ENCODE assay signal across 29 cellular contexts in genomic region chr15:54026891-54027290, GRCh38. TPM values are rescaled to one million over a fixed set of nuclear protein-coding genes. Genes with fewer than 3 reads are reported as not detected.
"Had no signal": no experiment of that assay in that cellular context is flagged by ENCODE, and none has a peak within 500 bp of the region (broad histone marks: within the 10 kb centered on the region; RNA-seq: fewer than 3 reads in every experiment).

No MANE protein-coding gene starts in this region.

- H3K27me3 Mint-ChIP-seq: naive B cell; progenitor cell of endocrine pancreas; stimulated activated naive B cell treated with anti-CD40 and anti-IgM and Interleukin-4, amounts not matched to agents 10 μg/mL and 1 μg/mL and 100 μg/mL, for 72 hours had no signal

- H3K4me3 ChIP-seq: left lung, lower lobe of right lung, ovary, right atrium auricular region, skin epidermis, stomach, testis, tibial artery, upper lobe of right lung had no signal

- H3K27me3 ChIP-seq: left lung, ovary, right atrium auricular region, stomach, testis, tibial artery, upper lobe of right lung had no signal

- H3K27ac Mint-ChIP-seq: immature natural killer cell; mesothelial cell of epicardium; naive B cell; natural killer cell; nephron progenitor cell; progenitor cell of endocrine pancreas; stimulated activated naive B cell treated with anti-CD40 and anti-IgM and Interleukin-4, amounts not matched to agents 10 μg/mL and 1 μg/mL and 100 μg/mL, for 72 hours had no signal

- DNase-seq: hypothalamus; immature natural killer cell; kidney; left colon; left lung; lower lobe of right lung; mammary epithelial cell; mesenchymal stem cell; naive B cell; natural killer cell; nephron progenitor cell; ovary; stimulated activated CD4-positive, alpha-beta T cell treated with anti-CD3 and anti-CD28 coated beads, Interleukin-12 subunit alpha, Interleukin-12 subunit beta, amount 100 ng/mL, for 4 hours; stimulated activated CD4-positive, alpha-beta T cell treated with anti-CD3 and anti-CD28 coated beads, Interleukin-15, amount 100 ng/mL, for 24 hours; stimulated activated CD4-positive, alpha-beta T cell treated with anti-CD3 and anti-CD28 coated beads, Interleukin-2, amount 100 ng/mL, for 24 hours; stimulated activated CD4-positive, alpha-beta T cell treated with anti-CD3 and anti-CD28 coated beads, Interleukin-4, amount 100 ng/mL, for 1 hour; stimulated activated naive B cell treated with anti-CD40 and anti-IgM and Interleukin-4, amounts not matched to agents 10 μg/mL and 1 μg/mL and 100 μg/mL, for 72 hours; stimulated activated naive CD8-positive, alpha-beta T cell treated with anti-CD3 and anti-CD28 coated beads, Interleukin-15, Interleukin-2, amounts not matched to agents 100 U/mL and 50 U/mL, for 24 hours; stomach; testis; tibial artery; upper lobe of right lung had no signal

- H3K36me3 Mint-ChIP-seq: immature natural killer cell; mesothelial cell of epicardium; naive B cell; natural killer cell; stimulated activated naive B cell treated with anti-CD40 and anti-IgM and Interleukin-4, amounts not matched to agents 10 μg/mL and 1 μg/mL and 100 μg/mL, for 72 hours had no signal

- H3K4me1 ChIP-seq: left lung, lower lobe of right lung, right atrium auricular region, stomach, testis, tibial artery, upper lobe of right lung had no signal

- H3K9me3 ChIP-seq: lower lobe of right lung, ovary, testis, upper lobe of right lung had no signal

- H3K4me3 Mint-ChIP-seq: immature natural killer cell; mesothelial cell of epicardium; naive B cell; natural killer cell; nephron progenitor cell; stimulated activated naive B cell treated with anti-CD40 and anti-IgM and Interleukin-4, amounts not matched to agents 10 μg/mL and 1 μg/mL and 100 μg/mL, for 72 hours had no signal

- H3K27ac ChIP-seq: left lung, lower lobe of right lung, ovary, right atrium auricular region, skin epidermis, stomach, testis, tibial artery, upper lobe of right lung had no signal

- H3K4me1 Mint-ChIP-seq: immature natural killer cell; naive B cell; natural killer cell; stimulated activated naive B cell treated with anti-CD40 and anti-IgM and Interleukin-4, amounts not matched to agents 10 μg/mL and 1 μg/mL and 100 μg/mL, for 72 hours had no signal

- ATAC-seq: left colon; left lung; lower lobe of right lung; natural killer cell; sciatic nerve; stimulated activated naive B cell treated with anti-CD40 and anti-IgM and Interleukin-4, amounts not matched to agents 10 μg/mL and 1 μg/mL and 100 μg/mL, for 72 hours; stimulated activated naive CD8-positive, alpha-beta T cell treated with anti-CD3 and anti-CD28 coated beads, Interleukin-15, Interleukin-2, amounts not matched to agents 100 U/mL and 50 U/mL, for 24 hours; upper lobe of right lung had no signal

- H3K36me3 ChIP-seq: left lung, lower lobe of right lung, ovary, right atrium auricular region, stomach, upper lobe of right lung had no signal

RNA-seq across cellular contexts. Expression of gene UNC13C, which starts 48.6 kb away (rescaled TPM):
- total RNA-seq: natural killer cell, pulmonary artery endothelial cell had no signal
- polyA plus RNA-seq: immature natural killer cell, liver had no signal
